In the genomic region with DNA sequence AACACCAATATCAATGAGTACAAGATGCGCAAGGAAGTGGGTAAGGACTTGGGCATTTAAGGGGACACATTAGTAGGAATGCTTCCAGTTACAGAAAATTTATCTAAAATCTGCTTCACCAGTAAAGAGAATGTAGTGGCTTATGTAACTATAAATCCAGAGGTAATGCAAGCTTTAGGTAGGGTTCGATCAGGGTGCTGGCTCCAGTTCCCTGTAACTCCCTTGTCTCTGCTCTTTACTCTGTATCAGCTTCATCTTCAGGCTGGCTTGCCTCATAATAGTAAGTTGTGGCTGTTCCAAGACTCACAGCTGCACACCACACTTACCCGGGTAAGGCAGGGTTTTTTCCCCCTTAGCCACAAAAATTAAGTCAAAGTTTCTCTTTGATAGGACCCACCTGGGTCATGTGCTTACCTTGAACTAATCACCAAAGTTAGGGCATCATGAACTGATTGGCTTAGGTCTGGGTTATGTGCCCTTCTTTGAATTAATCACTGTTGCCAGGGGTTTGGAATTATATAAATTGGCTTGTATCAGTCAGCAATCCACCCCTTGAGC, we compare ENCODE assay signal across 12 cellular contexts. TPM values are rescaled to one million over a fixed set of nuclear protein-coding genes. Genes with fewer than 3 reads are reported as not detected.
DNase-seq lines count a peak whose midpoint lies in the region; ATAC-seq lines count a peak whose summit lies in the region.
"Had no signal": no experiment of that assay in that cellular context is flagged by ENCODE, and none has a peak within 500 bp of the region (broad histone marks: within the 10 kb centered on the region; RNA-seq: fewer than 3 reads in every experiment).

No MANE protein-coding gene starts in this region.

- H3K27me3 Mint-ChIP-seq in activated CD4-positive, alpha-beta T cell treated with anti-CD3 and anti-CD28 coated beads, Interleukin-2, amount 10 ng/mL, durations not matched to agents 24 days and 14 days: no peaks in the 10 kb centered on the region

- H3K27ac Mint-ChIP-seq in activated CD4-positive, alpha-beta T cell treated with anti-CD3 and anti-CD28 coated beads, Interleukin-2, amount 10 ng/mL, durations not matched to agents 24 days and 14 days: no peak overlapping the region

- intact Hi-C loops in activated CD4-positive, alpha-beta T cell treated with anti-CD3 and anti-CD28 coated beads, Interleukin-2, amount 10 ng/mL, durations not matched to agents 24 days and 14 days (cut with micrococcal nuclease): loop anchor here (5.0 kb wide), 1 partner anchor 35 kb away; a partner anchor contains a TSS

- peak; percentile 68 for ATAC-seq in GM21515 (IDR thresholded peaks at IDR 0.05; ENCODE audit: unreplicated experiment)
- peak; percentile 68 for ATAC-seq in HG03378 (IDR thresholded peaks at IDR 0.05; ENCODE audit: unreplicated experiment)
- no peak for ATAC-seq in GM19328 (IDR thresholded peaks at IDR 0.05; ENCODE audit: unreplicated experiment)
- ATAC-seq: A549 had no signal

- no peaks in the 10 kb centered on the region for H3K36me3 Mint-ChIP-seq in activated CD4-positive, alpha-beta T cell treated with anti-CD3 and anti-CD28 coated beads, Interleukin-2, amount 10 ng/mL, durations not matched to agents 24 days and 14 days (ENCODE audit: low read depth)

- H3K4me3 Mint-ChIP-seq in activated CD4-positive, alpha-beta T cell treated with anti-CD3 and anti-CD28 coated beads, Interleukin-2, amount 10 ng/mL, durations not matched to agents 24 days and 14 days: no peak overlapping the region

- DNase-seq in activated CD4-positive, alpha-beta T cell treated with anti-CD3 and anti-CD28 coated beads for 48 hours: peak; percentile 42
- DNase-seq in activated CD4-positive, alpha-beta T cell treated with anti-CD3 and anti-CD28 coated beads, Interleukin-2, amount 10 ng/mL, durations not matched to agents 24 days and 14 days: no peak
- peak; percentile 39 for DNase-seq in stimulated activated CD8-positive, alpha-beta memory T cell treated with anti-CD3 and anti-CD28 coated beads, Interleukin-4, amount 100 ng/mL, for 48 hours
- DNase-seq in NCI-H1092 (lab: John Stamatoyannopoulos, UW) (no peak), OCI-M2 (lab: John Stamatoyannopoulos, UW; ENCODE audit: unreplicated experiment) (no peak)
- DNase-seq: activated CD4-positive, alpha-beta T cell treated with anti-CD3 and anti-CD28 coated beads for 4 hours; NCI-H1092 treated with DMSO at 0.1 percent for 48 hours; RPMI8226 had no signal

- H3K9me3 Mint-ChIP-seq in activated CD4-positive, alpha-beta T cell treated with anti-CD3 and anti-CD28 coated beads, Interleukin-2, amount 10 ng/mL, durations not matched to agents 24 days and 14 days: no peaks in the 10 kb centered on the region

- peaks cover 7% of the 10 kb centered on the region for H3K4me1 Mint-ChIP-seq in activated CD4-positive, alpha-beta T cell treated with anti-CD3 and anti-CD28 coated beads, Interleukin-2, amount 10 ng/mL, durations not matched to agents 24 days and 14 days

RNA-seq across cellular contexts. Expression of a gene that starts 35.5 kb away (rescaled TPM):
- total RNA-seq in activated CD4-positive, alpha-beta T cell treated with anti-CD3 and anti-CD28 coated beads, Interleukin-2, amount 10 ng/mL, durations not matched to agents 24 days and 14 days: 1.5 and 1.8 TPM in 2 replicates

Comparison
In these comparisons a context has a peak if more than half of its experiments do, and no peak if none do; other contexts are left out.
1. DNase-seq: peak in activated CD4-positive, alpha-beta T cell treated with anti-CD3 and anti-CD28 coated beads for 48 hours (single experiment) and stimulated activated CD8-positive, alpha-beta memory T cell treated with anti-CD3 and anti-CD28 coated beads, Interleukin-4, amount 100 ng/mL, for 48 hours (single experiment); none in activated CD4-positive, alpha-beta T cell treated with anti-CD3 and anti-CD28 coated beads, Interleukin-2, amount 10 ng/mL, durations not matched to agents 24 days and 14 days (single experiment), NCI-H1092 (single experiment) and OCI-M2 (single experiment).